Comparison of ENCODE assay signal across 19 cellular contexts in genomic region chr16:86980644-86981043, GRCh38.
"Had no signal": no experiment of that assay in that cellular context is flagged by ENCODE, and none has a peak within 500 bp of the region (broad histone marks: within the 10 kb centered on the region; RNA-seq: fewer than 3 reads in every experiment).

No MANE protein-coding gene starts in this region.

- FAIRE-seq: RCC 7860 had no signal

- H3K27ac ChIP-seq: SJSA1, SK-N-MC had no signal

- H3K9me3 ChIP-seq: SJSA1 had no signal

- H3K4me3 ChIP-seq: SJSA1, SK-N-MC had no signal

- DNase-seq: KBM-7, MV-4-11, NCI-H1048, NCI-H1105, NCI-H1436 treated with DMSO at 0.1 percent for 48 hours, NCI-H1694 treated with DMSO at 0.1 percent for 48 hours, NCI-H1930, NCI-H2081, NCI-H2107, NCI-H2227 treated with DMSO at 0.1 percent for 48 hours, NCI-H524 treated with DMSO at 0.1 percent for 48 hours, NCI-H69, NCI-H774, Right ventricle myocardium superior, RPMI8226, SIG-M5 had no signal

- H3K27me3 ChIP-seq: SJSA1 had no signal

- H3K36me3 ChIP-seq: SJSA1 had no signal
